In genomic region chr2:239355139-239355538, GRCh38 we compare ENCODE assay signal across 27 cellular contexts. TPM values are rescaled to one million over a fixed set of nuclear protein-coding genes. Genes with fewer than 3 reads are reported as not detected.
DNase-seq lines count a peak whose midpoint lies in the region; ATAC-seq, FAIRE-seq and TF ChIP-seq lines count a peak whose summit lies in the region.
"Had no signal": no experiment of that assay in that cellular context is flagged by ENCODE, and none has a peak within 500 bp of the region (broad histone marks: within the 10 kb centered on the region; RNA-seq: fewer than 3 reads in every experiment).

No MANE protein-coding gene starts in this region.

- no peak overlapping the region for H3K27ac ChIP-seq in astrocyte (ENCODE audit: low read depth, low read length)
- no peak overlapping the region for H3K27ac ChIP-seq in SK-N-SH (ENCODE audit: low read depth in 2 of 2, low read length in 1 of 2)
- H3K27ac ChIP-seq: body of pancreas, lower lobe of right lung, parathyroid adenoma had no signal

- H3K27me3 Mint-ChIP-seq in astrocyte (ENCODE audit: low read depth, unreplicated experiment) = no peaks in the 10 kb centered on the region
- no peaks in the 10 kb centered on the region for H3K27me3 Mint-ChIP-seq in osteocyte (ENCODE audit: unreplicated experiment)
- H3K27me3 Mint-ChIP-seq: activated CD4-positive, alpha-beta memory T cell treated with anti-CD3 and anti-CD28 coated beads, Interleukin-2, amount 10 ng/mL, durations not matched to agents 7 days and 5 days; activated T-cell treated with anti-CD3 and anti-CD28 coated beads, Interleukin-2, amount 50 U/mL, for 24 hours; dendritic cell treated with granulocyte-macrophage colony-stimulating factor and Interleukin-4, amounts not matched to agents 40 ng/mL and 50 ng/mL, for 4 days; naive thymus-derived CD4-positive, alpha-beta T cell; T-helper 17 cell had no signal

- H3K4me3 ChIP-seq in astrocyte (ENCODE audit: insufficient read depth, low read depth, low read length) (no peak overlapping the region), fibroblast of the aortic adventitia (ENCODE audit: low read depth, low read length) (no peak overlapping the region), SK-N-SH (ENCODE audit: low read depth in 2 of 2, low read length in 1 of 2) (no peak overlapping the region)
- H3K4me3 ChIP-seq: body of pancreas, lower lobe of right lung, stomach had no signal

- no peak overlapping the region for H3K4me3 Mint-ChIP-seq in astrocyte (ENCODE audit: unreplicated experiment)
- no peak overlapping the region for H3K4me3 Mint-ChIP-seq in osteocyte (ENCODE audit: unreplicated experiment)
- H3K4me3 Mint-ChIP-seq: activated CD4-positive, alpha-beta memory T cell treated with anti-CD3 and anti-CD28 coated beads, Interleukin-2, amount 10 ng/mL, durations not matched to agents 7 days and 5 days; activated T-cell treated with anti-CD3 and anti-CD28 coated beads, Interleukin-2, amount 50 U/mL, for 24 hours; dendritic cell treated with granulocyte-macrophage colony-stimulating factor and Interleukin-4, amounts not matched to agents 40 ng/mL and 50 ng/mL, for 4 days; immature natural killer cell; naive thymus-derived CD4-positive, alpha-beta T cell; T-helper 17 cell had no signal

- no peaks in the 10 kb centered on the region for H3K9me2 ChIP-seq in SK-N-SH

- WGBS in SK-N-SH (ENCODE audit: low lambda C conversion rate) = 90% methylated on average over 2 of the region's 2 CpGs

- no peak overlapping the region for H2AFZ ChIP-seq in astrocyte (ENCODE audit: low read depth, low read length)
- H2AFZ ChIP-seq in SK-N-SH (ENCODE audit: low read depth) = no peak overlapping the region
- H2AFZ ChIP-seq: parathyroid adenoma had no signal

- CTCF ChIA-PET in SK-N-SH (lab: Yijun Ruan, JAX) = no interaction called here

- DNase-seq in AG08395 (ENCODE audit: low spot score) (peak; percentile 31), astrocyte (ENCODE audit: low read depth) (peak; percentile 19), fibroblast of the aortic adventitia (ENCODE audit: low read depth) (peak; percentile 80), osteocyte (ENCODE audit: extremely low spot score, unreplicated experiment) (no peak), SK-N-SH (no peak), NCI-H1417 treated with DMSO at 0.1 percent for 48 hours (lab: John Stamatoyannopoulos, UW) (no peak)
- DNase-seq: activated CD4-positive, alpha-beta memory T cell treated with anti-CD3 and anti-CD28 coated beads, Interleukin-2, amount 10 ng/mL, durations not matched to agents 7 days and 5 days; activated naive CD4-positive, alpha-beta T cell treated with anti-CD3 and anti-CD28 coated beads, Interleukin-2, amount 50 U/mL, for 16 hours; activated T-cell treated with anti-CD3 and anti-CD28 coated beads, Interleukin-2, amount 50 U/mL, for 24 hours; body of pancreas; DMS 273 treated with DMSO at 0.1 percent for 48 hours; immature natural killer cell; lower lobe of right lung; naive thymus-derived CD4-positive, alpha-beta T cell; NCI-H1436 treated with DMSO at 0.1 percent for 48 hours; NCI-H2171 treated with DMSO at 0.1 percent for 48 hours; OCI-M1; SHP77 treated with DMSO at 0.1 percent for 48 hours; small intestine; stimulated activated CD4-positive, alpha-beta T cell treated with anti-CD3 and anti-CD28 coated beads, Interleukin-2, amount 100 ng/mL, for 48 hours; stomach; T-helper 17 cell had no signal

- H3K36me3 Mint-ChIP-seq in astrocyte (ENCODE audit: low read depth, unreplicated experiment) = peaks cover 11% of the 10 kb centered on the region
- peaks cover 28% of the 10 kb centered on the region for H3K36me3 Mint-ChIP-seq in osteocyte (ENCODE audit: unreplicated experiment)

- no peak for TF ChIP-seq CTCF in astrocyte (IDR thresholded peaks at IDR 0.05; ENCODE audit: insufficient read depth, low read depth, low read length)
- TF ChIP-seq CTCF in fibroblast of the aortic adventitia (IDR thresholded peaks at IDR 0.05; ENCODE audit: insufficient read depth, low read length) = no peak
- no peak for TF ChIP-seq CTCF in osteocyte (IDR thresholded peaks at IDR 0.05)
- no peak for TF ChIP-seq CTCF in SK-N-SH (IDR thresholded peaks at IDR 0.05)

- H3K9me3 Mint-ChIP-seq in astrocyte (ENCODE audit: unreplicated experiment) = peaks cover 9% of the 10 kb centered on the region
- H3K9me3 Mint-ChIP-seq in osteocyte (ENCODE audit: unreplicated experiment) = peaks cover 19% of the 10 kb centered on the region

- H3K4me1 ChIP-seq in astrocyte (ENCODE audit: insufficient read depth, low read length) (no peaks in the 10 kb centered on the region), SK-N-SH (ENCODE audit: control insufficient read depth in 1 of 2, insufficient read depth in 2 of 2, low read depth in 1 of 2, low read length in 1 of 2) (peaks cover 0 to 4% of the 10 kb centered on the region in 2 experiments; a peak in 1 of 4 replicates)
- H3K4me1 ChIP-seq: parathyroid adenoma had no signal

- no peak for TF ChIP-seq RAD21 in SK-N-SH (IDR thresholded peaks at IDR 0.05; ENCODE audit: low read length)

- H3K79me2 ChIP-seq in astrocyte (ENCODE audit: insufficient read depth, low read length) = peaks cover 5% of the 10 kb centered on the region
- peaks cover 4% of the 10 kb centered on the region; the same call in 1 of the 2 replicates for H3K79me2 ChIP-seq in SK-N-SH (ENCODE audit: insufficient read depth)

- POLR2A ChIA-PET in SK-N-SH (lab: Yijun Ruan, JAX) = no interaction called here

- H3F3A ChIP-seq in SK-N-SH (replicated peaks; ENCODE audit: insufficient read depth) = no peaks in the 10 kb centered on the region

- peaks cover 10% of the 10 kb centered on the region for H4K20me1 ChIP-seq in astrocyte (ENCODE audit: insufficient read depth, low read length)
- H4K20me1 ChIP-seq in SK-N-SH (ENCODE audit: insufficient read depth) = no peaks in the 10 kb centered on the region

- TF ChIP-seq EP300 in SK-N-SH (IDR thresholded peaks at IDR 0.05; ENCODE audit: borderline replicate concordance in 1 of 2, low read depth in 1 of 2, low read length in 1 of 2) = no peak

- no peaks in the 10 kb centered on the region for H3K36me3 ChIP-seq in astrocyte (ENCODE audit: insufficient read depth, low read length)
- H3K36me3 ChIP-seq in SK-N-SH (replicated peaks in 1 of 2; ENCODE audit: control insufficient read depth in 1 of 2, insufficient read depth in 2 of 2, low read length in 1 of 2) = peaks cover 6 to 12% of the 10 kb centered on the region in 2 experiments

- H3K4me1 Mint-ChIP-seq in astrocyte (ENCODE audit: low read depth, unreplicated experiment) (no peaks in the 10 kb centered on the region), osteocyte (ENCODE audit: unreplicated experiment) (peaks cover 18% of the 10 kb centered on the region)
- H3K4me1 Mint-ChIP-seq: activated CD4-positive, alpha-beta memory T cell treated with anti-CD3 and anti-CD28 coated beads, Interleukin-2, amount 10 ng/mL, durations not matched to agents 7 days and 5 days had no signal

- FAIRE-seq in astrocyte (lab: Jason Lieb, UNC) = no peak
- FAIRE-seq: GM12891, small intestine had no signal

- H3K9me3 ChIP-seq in astrocyte (ENCODE audit: insufficient read depth, low read depth, low read length) (peaks cover 3% of the 10 kb centered on the region), SK-N-SH (no peaks in the 10 kb centered on the region)
- H3K9me3 ChIP-seq: body of pancreas, stomach had no signal

- ATAC-seq in GM21717 (IDR thresholded peaks at IDR 0.05; ENCODE audit: unreplicated experiment) (no peak), GM18907 (IDR thresholded peaks at IDR 0.05; ENCODE audit: unreplicated experiment) (no peak)
- ATAC-seq: body of pancreas; naive thymus-derived CD4-positive, alpha-beta T cell; T-helper 17 cell had no signal

- H3K27me3 ChIP-seq in astrocyte (ENCODE audit: insufficient read depth, low read length) (no peaks in the 10 kb centered on the region), SK-N-SH (ENCODE audit: insufficient read depth) (no peaks in the 10 kb centered on the region)
- H3K27me3 ChIP-seq: body of pancreas, stomach had no signal

- H3K4me2 ChIP-seq in astrocyte (ENCODE audit: low read length) = no peak overlapping the region
- no peak overlapping the region for H3K4me2 ChIP-seq in SK-N-SH

- H3K9ac ChIP-seq in astrocyte (ENCODE audit: low read length) (no peak overlapping the region), SK-N-SH (no peak overlapping the region)
- H3K9ac ChIP-seq: parathyroid adenoma had no signal

- H3K27ac Mint-ChIP-seq in astrocyte (ENCODE audit: unreplicated experiment) = no peak overlapping the region
- peak overlapping the region; percentile 38 for H3K27ac Mint-ChIP-seq in osteocyte (ENCODE audit: unreplicated experiment)
- H3K27ac Mint-ChIP-seq: activated CD4-positive, alpha-beta memory T cell treated with anti-CD3 and anti-CD28 coated beads, Interleukin-2, amount 10 ng/mL, durations not matched to agents 7 days and 5 days; activated T-cell treated with anti-CD3 and anti-CD28 coated beads, Interleukin-2, amount 50 U/mL, for 24 hours; dendritic cell treated with granulocyte-macrophage colony-stimulating factor and Interleukin-4, amounts not matched to agents 40 ng/mL and 50 ng/mL, for 4 days; T-helper 17 cell had no signal

TF ChIP-seq in SK-N-SH, 30 proteins besides CTCF, POLR2A, EP300 and RAD21 (continues in another document):
- TF ChIP-seq MXI1 (IDR thresholded peaks at IDR 0.05; ENCODE audit: low read depth, low read length) = no peak
- no peak for TF ChIP-seq TCF12 (IDR thresholded peaks at IDR 0.05)
- no peak for TF ChIP-seq PBX3 (IDR thresholded peaks at IDR 0.05)
- no peak for TF ChIP-seq ELF1 (IDR thresholded peaks at IDR 0.05)
- no peak for TF ChIP-seq CHD2 (IDR thresholded peaks at IDR 0.05; ENCODE audit: low read length, partially characterized antibody)
- TF ChIP-seq MEF2A (IDR thresholded peaks at IDR 0.05; ENCODE audit: borderline replicate concordance, low read depth) = no peak
- no peak for TF ChIP-seq TEAD4 (IDR thresholded peaks at IDR 0.05; ENCODE audit: borderline replicate concordance, insufficient read depth)
- no peak for TF ChIP-seq GABPA (IDR thresholded peaks at IDR 0.05; ENCODE audit: low read depth)
- no peak for TF ChIP-seq GATA2 (CRISPR knock-in tag; IDR thresholded peaks at IDR 0.05)

RNA-seq across cellular contexts. Expression of gene HDAC4, which starts 45.7 kb away (rescaled TPM):
- total RNA-seq in astrocyte (11.8 and 12.4 TPM in 2 replicates), fibroblast of the aortic adventitia (ENCODE audit: low replicate concordance) (17.4 and 28.3 TPM in 2 replicates), osteocyte (30.3 and 32.2 TPM in 2 replicates)
- polyA plus RNA-seq in SK-N-SH (2012; rRNA removed) = 3.9 and 5.5 TPM in 2 replicates
- 3.1 and 3.9 TPM in 2 replicates for polyA plus RNA-seq in SK-N-SH (2012; cell fraction: cytosol; rRNA removed)
- polyA plus RNA-seq in SK-N-SH (2012; cell fraction: nucleus; rRNA removed) = 16.0 and 17.0 TPM in 2 replicates

Comparison
In these comparisons a context has a peak if more than half of its experiments do, and no peak if none do; other contexts are left out.
1. DNase-seq: peak in AG08395 (single experiment), astrocyte (single experiment) and fibroblast of the aortic adventitia (single experiment); none in osteocyte (single experiment), SK-N-SH (single experiment) and NCI-H1417 treated with DMSO at 0.1 percent for 48 hours (single experiment).